In the genomic region with DNA sequence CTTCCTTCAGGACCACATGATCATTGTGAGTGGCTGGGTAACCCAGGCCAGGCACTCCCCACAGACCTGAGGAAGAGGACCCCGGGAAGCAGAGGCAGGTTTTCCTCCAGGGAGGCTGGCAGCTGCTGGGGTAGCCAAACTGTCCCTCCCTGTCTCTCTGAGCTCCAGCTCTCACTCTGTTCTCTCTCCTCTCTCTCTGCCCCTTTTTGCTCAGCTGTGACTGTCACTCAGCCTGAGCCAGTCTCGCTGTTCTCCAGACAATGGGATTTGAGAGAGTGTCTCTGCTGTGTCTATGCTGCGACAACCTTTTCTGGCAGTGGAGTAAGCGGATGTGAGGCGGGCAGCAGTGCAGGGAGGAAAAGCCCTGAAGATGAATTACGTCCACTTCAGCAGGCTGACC, we compare ENCODE assay signal across 1 cellular context.
TF ChIP-seq lines count a peak whose summit lies in the region.

No MANE protein-coding gene starts in this region.

TF ChIP-seq in H1, 55 proteins besides CTCF, POLR2A, EP300 and RAD21:
- no peak for TF ChIP-seq RFX5 (IDR thresholded peaks at IDR 0.05; ENCODE audit: borderline replicate concordance, low read depth, low read length)
- no peak for TF ChIP-seq ATF3 (IDR thresholded peaks at IDR 0.05; ENCODE audit: insufficient read depth, low read depth, low read length)
- no peak for TF ChIP-seq SP2 (IDR thresholded peaks at IDR 0.05; ENCODE audit: low read length)
- TF ChIP-seq POLR2AphosphoS5 (IDR thresholded peaks at IDR 0.05; ENCODE audit: low read depth, low read length): no peak
- no peak for TF ChIP-seq KDM4A (IDR thresholded peaks at IDR 0.05; ENCODE audit: low read depth, low read length, severe bottlenecking)
- TF ChIP-seq, protein P1, sequence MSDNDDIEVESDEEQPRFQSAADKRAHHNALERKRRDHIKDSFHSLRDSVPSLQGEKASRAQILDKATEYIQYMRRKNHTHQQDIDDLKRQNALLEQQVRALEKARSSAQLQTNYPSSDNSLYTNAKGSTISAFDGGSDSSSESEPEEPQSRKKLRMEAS (IDR thresholded peaks at IDR 0.05): no peak
- TF ChIP-seq TCF12 (IDR thresholded peaks at IDR 0.05; ENCODE audit: low read depth, low read length): no peak
- TF ChIP-seq CBX8 (IDR thresholded peaks at IDR 0.05; ENCODE audit: borderline replicate concordance, low read depth, low read length): no peak
- TF ChIP-seq ZNF274 (IDR thresholded peaks at IDR 0.05; ENCODE audit: borderline replicate concordance, extremely low read depth, low read length): no peak
- TF ChIP-seq CBX5 (IDR thresholded peaks at IDR 0.05; ENCODE audit: low read depth, low read length): no peak
- TF ChIP-seq TBP (IDR thresholded peaks at IDR 0.05; ENCODE audit: low read depth, low read length): no peak
- TF ChIP-seq BCL11A (IDR thresholded peaks at IDR 0.05; ENCODE audit: low read depth in 2 of 2, low read length in 2 of 2): no peak
- no peak for TF ChIP-seq RXRA (IDR thresholded peaks at IDR 0.05; ENCODE audit: insufficient read depth, low read depth, low read length)
- TF ChIP-seq SRF (IDR thresholded peaks at IDR 0.05; ENCODE audit: low read depth, low read length): no peak
- TF ChIP-seq TEAD4 (IDR thresholded peaks at IDR 0.05; ENCODE audit: low read depth, low read length): no peak
